24 cellular contexts compared by ENCODE assay signal in genomic region chr2:18271370-18272147, GRCh38.
DNase-seq lines count a peak whose midpoint lies in the region; ATAC-seq and TF ChIP-seq lines count a peak whose summit lies in the region.
"Had no signal": no experiment of that assay in that cellular context is flagged by ENCODE, and none has a peak within 500 bp of the region (broad histone marks: within the 10 kb centered on the region; RNA-seq: fewer than 3 reads in every experiment).

No MANE protein-coding gene starts in this region.

- H3K9ac ChIP-seq in colonic mucosa (ENCODE audit: low read depth in 2 of 2, low read length in 2 of 2), result no peak overlapping the region
- H3K9ac ChIP-seq: BLaER1 treated with 17β-estradiol and CSF1 and Interleukin-3, amounts not matched to agents 10 nM and 100 nM had no signal

- 0 out of 2 replicates have a peak, but pooled peaks cover 3% of the 10 kb centered on the region for H3K36me3 Mint-ChIP-seq in WTC11

- H2AFZ ChIP-seq in osteoblast (ENCODE audit: low read length), result no peak overlapping the region

- H3K79me2 ChIP-seq in osteoblast (ENCODE audit: insufficient read depth, low read length), result no peaks in the 10 kb centered on the region

- POLR2A ChIA-PET in WTC11 (lab: Charles Lee), result no interaction called here

- H3K36me3 ChIP-seq in H7 (replicated peaks; ENCODE audit: control insufficient read depth, insufficient read depth, low read length) (no peaks in the 10 kb centered on the region), osteoblast (ENCODE audit: insufficient read depth, low read length) (no peaks in the 10 kb centered on the region), testis (ENCODE audit: low read depth, missing control alignments) (no peaks in the 10 kb centered on the region), colonic mucosa (no peaks in the 10 kb centered on the region)
- H3K36me3 ChIP-seq: BLaER1 treated with 17β-estradiol and CSF1 and Interleukin-3, amounts not matched to agents 10 nM and 100 nM; HAP-1; MG63; SJCRH30 had no signal

- H3K27ac ChIP-seq in osteoblast (ENCODE audit: low read depth, low read length) (no peak overlapping the region), testis (no peak overlapping the region), colonic mucosa (no peak overlapping the region)
- H3K27ac ChIP-seq: A549; BLaER1 treated with 17β-estradiol and CSF1 and Interleukin-3, amounts not matched to agents 10 nM and 100 nM; SJCRH30 had no signal

- H3K9me3 Mint-ChIP-seq in WTC11, result peaks cover 19% of the 10 kb centered on the region
- H3K9me3 Mint-ChIP-seq: CD4-positive, alpha-beta T cell; HFFc6 had no signal

- peak; percentile 16; the same call in 1 of the 2 replicates for ATAC-seq in WTC11
- ATAC-seq: A549, PC-3 had no signal

- no peaks in the 10 kb centered on the region for H3K27me3 Mint-ChIP-seq in WTC11 (ENCODE audit: low read depth)
- H3K27me3 Mint-ChIP-seq: CD4-positive, alpha-beta T cell had no signal

- DNase-seq in H7, result peak; percentile 7
- peak; percentile 9 for DNase-seq in WTC11 (ENCODE audit: low spot score)
- DNase-seq in osteoblast (ENCODE audit: insufficient read length, low spot score, missing footprints), result peak; percentile 38
- DNase-seq in testis, result peak; percentile 18
- DNase-seq in activated naive CD4-positive, alpha-beta T cell treated with Interleukin-2 at 50 U/mL for 16 hours, result no peak
- no peak for DNase-seq in colonic mucosa
- DNase-seq in cerebellum (ENCODE audit: low spot score), result no peak
- DNase-seq: AML-193; CD4-positive, alpha-beta T cell; HFFc6; KG1; MG63; NCI-H1105 treated with DMSO at 0.1 percent for 48 hours; NCI-H146; NCI-H1930; NCI-H446; NCI-H526; NCI-H82; NK-92 treated with Interleukin-12 subunit alpha and Interleukin-12 subunit beta, amount 100 ng/mL, for 24 hours; PC-3; SJCRH30 had no signal

- no peaks in the 10 kb centered on the region for H3K9me3 ChIP-seq in osteoblast (ENCODE audit: low read depth, low read length)
- no peaks in the 10 kb centered on the region for H3K9me3 ChIP-seq in testis
- no peaks in the 10 kb centered on the region for H3K9me3 ChIP-seq in colonic mucosa
- H3K9me3 ChIP-seq: HAP-1, SJCRH30 had no signal

- CTCF ChIA-PET in WTC11 (lab: Charles Lee), result no interaction called here

- no peak overlapping the region for H3K4me2 ChIP-seq in osteoblast (ENCODE audit: insufficient read depth, low read length)
- H3K4me2 ChIP-seq: A549; BLaER1 treated with 17β-estradiol and CSF1 and Interleukin-3, amounts not matched to agents 10 nM and 100 nM had no signal

- TF ChIP-seq CTCF in WTC11 (IDR thresholded peaks at IDR 0.05) (no peak), osteoblast (IDR thresholded peaks at IDR 0.05; ENCODE audit: extremely low read depth, low read depth, low read length) (no peak), testis (IDR thresholded peaks at IDR 0.05) (no peak), colonic mucosa (IDR thresholded peaks at IDR 0.05) (no peak)

- H3K4me1 ChIP-seq in osteoblast (ENCODE audit: insufficient read depth, low read length) (no peaks in the 10 kb centered on the region), testis (no peaks in the 10 kb centered on the region), colonic mucosa (no peaks in the 10 kb centered on the region)
- H3K4me1 ChIP-seq: BLaER1 treated with 17β-estradiol and CSF1 and Interleukin-3, amounts not matched to agents 10 nM and 100 nM; HAP-1 had no signal

- no peak for TF ChIP-seq POLR2A in testis (IDR thresholded peaks at IDR 0.05)

- H3K4me3 Mint-ChIP-seq in WTC11, result no peak overlapping the region
- H3K4me3 Mint-ChIP-seq: CD4-positive, alpha-beta T cell; HFFc6 had no signal

- H3K4me3 ChIP-seq in H7 (ENCODE audit: insufficient read depth, low read depth, low read length) (no peak overlapping the region), osteoblast (ENCODE audit: insufficient read depth, low read length) (no peak overlapping the region), testis (peak overlapping the region in 1 of 2 donors; percentile 26), colonic mucosa (no peak overlapping the region)
- H3K4me3 ChIP-seq: A549; BLaER1 treated with 17β-estradiol and CSF1 and Interleukin-3, amounts not matched to agents 10 nM and 100 nM; HAP-1; MG63; SJCRH30 had no signal

- H3K27me3 ChIP-seq in H7 (ENCODE audit: control insufficient read depth, insufficient read depth, low read length) (no peaks in the 10 kb centered on the region), osteoblast (ENCODE audit: insufficient read depth, low read length) (no peaks in the 10 kb centered on the region), testis (no peaks in the 10 kb centered on the region), colonic mucosa (no peaks in the 10 kb centered on the region)
- H3K27me3 ChIP-seq: BLaER1 treated with 17β-estradiol and CSF1 and Interleukin-3, amounts not matched to agents 10 nM and 100 nM; MG63; SJCRH30 had no signal

- no peaks in the 10 kb centered on the region for H3K4me1 Mint-ChIP-seq in WTC11

- no peaks in the 10 kb centered on the region for H4K20me1 ChIP-seq in osteoblast (ENCODE audit: insufficient read depth, low read length)
- H4K20me1 ChIP-seq: BLaER1 treated with 17β-estradiol and CSF1 and Interleukin-3, amounts not matched to agents 10 nM and 100 nM had no signal

- 67 to 80% methylated on average over 11 to 17 of the region's 17 CpGs for WGBS in testis, 2 donors

- no peak overlapping the region for H3K27ac Mint-ChIP-seq in WTC11
- H3K27ac Mint-ChIP-seq: CD4-positive, alpha-beta T cell; HFFc6 had no signal

- intact Hi-C loops in testis (cut with DNase I; ENCODE audit: low total_unique reads) (no loop called here), colonic mucosa (cut with DNase I) (no loop called here)

TF ChIP-seq in WTC11, 78 proteins besides CTCF, POLR2A, EP300 and RAD21:
- TF ChIP-seq PREB (CRISPR knock-in tag; IDR thresholded peaks at IDR 0.05; ENCODE audit: borderline replicate concordance), result no peak

Comparison
In these comparisons a context has a peak if more than half of its experiments do, and no peak if none do; other contexts are left out.
1. DNase-seq: peak in H7 (single experiment), WTC11 (single experiment), osteoblast (single experiment) and testis (single experiment); none in activated naive CD4-positive, alpha-beta T cell treated with Interleukin-2 at 50 U/mL for 16 hours (single experiment), colonic mucosa (single experiment) and cerebellum (single experiment).